In the genomic region with DNA sequence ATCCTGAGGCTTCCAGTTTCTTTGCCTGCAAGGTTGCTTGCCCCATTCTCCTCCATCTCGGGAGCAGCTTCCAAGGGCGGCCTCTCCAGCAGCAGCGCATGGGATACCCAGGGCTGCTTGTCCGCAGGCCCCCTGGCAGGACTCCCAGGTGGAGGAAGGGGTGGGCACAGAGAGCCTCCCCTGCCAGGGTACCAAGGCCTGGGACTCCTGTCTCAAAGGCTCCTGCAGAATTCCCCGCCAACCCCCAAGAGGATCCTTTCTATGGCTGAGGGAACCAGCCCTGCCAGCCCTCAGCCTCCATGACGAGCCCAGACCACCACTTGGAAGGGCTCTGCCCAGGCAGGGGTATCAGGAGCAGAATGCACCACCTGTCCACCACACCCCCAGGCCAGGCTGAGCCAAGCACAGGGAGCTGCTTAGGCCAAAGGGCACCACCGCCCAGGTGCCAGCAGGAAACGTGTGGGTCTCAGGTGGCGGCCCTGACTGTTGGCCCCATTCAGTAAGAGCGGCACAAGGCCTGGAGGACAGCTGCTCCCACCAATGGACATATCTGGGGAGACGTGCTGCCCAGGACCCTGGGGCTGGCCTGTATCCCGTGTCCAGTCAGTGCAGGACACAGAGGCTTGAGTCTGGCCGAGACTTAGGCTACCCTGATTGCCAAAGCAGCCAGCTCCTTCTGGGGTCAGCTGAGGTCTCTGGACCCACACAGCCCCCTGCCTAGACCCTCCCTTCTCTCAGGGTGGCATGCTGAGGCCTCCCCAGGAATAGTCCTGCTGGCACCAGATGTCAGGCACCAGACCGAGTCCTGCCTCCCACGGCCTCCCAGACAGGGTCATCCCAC, we compare ENCODE assay signal across 18 cellular contexts.
"Had no signal": no experiment of that assay in that cellular context is flagged by ENCODE, and none has a peak within 500 bp of the region (broad histone marks: within the 10 kb centered on the region; RNA-seq: fewer than 3 reads in every experiment).

No MANE protein-coding gene starts in this region.

- H3K4me3 Mint-ChIP-seq: activated CD4-positive, alpha-beta memory T cell treated with anti-CD3 and anti-CD28 coated beads, Interleukin-2, amount 10 ng/mL, durations not matched to agents 7 days and 5 days; activated naive CD4-positive, alpha-beta T cell treated with anti-CD3 and anti-CD28 coated beads for 36 hours; activated T-helper 17 cell treated with anti-CD3 and anti-CD28 coated beads, Interleukin-2, amount 50 U/mL, for 72 hours; natural killer cell treated with Interleukin-12 subunit alpha and Interleukin-12 subunit beta and Interleukin-15 and Interleukin-18, amount 100 ng/mL, for 72 hours; stimulated activated naive CD8-positive, alpha-beta T cell treated with anti-CD3 and anti-CD28 coated beads, Interleukin-15, amount 100 ng/mL, for 72 hours; T-helper 2 cell treated with Interferon-gamma antibody and Interleukin-4, amounts not matched to agents 5 μg/mL and 100 μg/mL, for 36 hours; type B pancreatic cell had no signal

- H3K27ac Mint-ChIP-seq: activated CD4-positive, alpha-beta memory T cell treated with anti-CD3 and anti-CD28 coated beads, Interleukin-2, amount 10 ng/mL, durations not matched to agents 7 days and 5 days; activated naive CD4-positive, alpha-beta T cell treated with anti-CD3 and anti-CD28 coated beads for 36 hours; activated T-helper 17 cell treated with anti-CD3 and anti-CD28 coated beads, Interleukin-2, amount 50 U/mL, for 72 hours; natural killer cell treated with Interleukin-12 subunit alpha and Interleukin-12 subunit beta and Interleukin-15 and Interleukin-18, amount 100 ng/mL, for 72 hours; stimulated activated naive CD8-positive, alpha-beta T cell treated with anti-CD3 and anti-CD28 coated beads, Interleukin-15, amount 100 ng/mL, for 72 hours; T-helper 2 cell treated with Interferon-gamma antibody and Interleukin-4, amounts not matched to agents 5 μg/mL and 100 μg/mL, for 36 hours; type B pancreatic cell had no signal

- H3K4me1 Mint-ChIP-seq: activated CD4-positive, alpha-beta memory T cell treated with anti-CD3 and anti-CD28 coated beads, Interleukin-2, amount 10 ng/mL, durations not matched to agents 7 days and 5 days; activated T-helper 17 cell treated with anti-CD3 and anti-CD28 coated beads, Interleukin-2, amount 50 U/mL, for 72 hours; stimulated activated naive CD8-positive, alpha-beta T cell treated with anti-CD3 and anti-CD28 coated beads, Interleukin-15, amount 100 ng/mL, for 72 hours had no signal

- H3K9me3 ChIP-seq: ascending aorta had no signal

- H3K36me3 ChIP-seq: ascending aorta had no signal

- H3K9me3 Mint-ChIP-seq: activated CD4-positive, alpha-beta memory T cell treated with anti-CD3 and anti-CD28 coated beads, Interleukin-2, amount 10 ng/mL, durations not matched to agents 7 days and 5 days; activated naive CD4-positive, alpha-beta T cell treated with anti-CD3 and anti-CD28 coated beads for 36 hours; activated T-helper 17 cell treated with anti-CD3 and anti-CD28 coated beads, Interleukin-2, amount 50 U/mL, for 72 hours; natural killer cell treated with Interleukin-12 subunit alpha and Interleukin-12 subunit beta and Interleukin-15 and Interleukin-18, amount 100 ng/mL, for 72 hours; stimulated activated naive CD8-positive, alpha-beta T cell treated with anti-CD3 and anti-CD28 coated beads, Interleukin-15, amount 100 ng/mL, for 72 hours; T-helper 2 cell treated with Interferon-gamma antibody and Interleukin-4, amounts not matched to agents 5 μg/mL and 100 μg/mL, for 36 hours; type B pancreatic cell had no signal

- H3K27ac ChIP-seq: ascending aorta, SK-N-MC had no signal

- FAIRE-seq: endometrium, frontal cortex, TTC549 had no signal

- H3K36me3 Mint-ChIP-seq: natural killer cell treated with Interleukin-12 subunit alpha and Interleukin-12 subunit beta and Interleukin-15 and Interleukin-18, amount 100 ng/mL, for 72 hours; type B pancreatic cell had no signal

- H3K27me3 ChIP-seq: ascending aorta had no signal

- H3K4me3 ChIP-seq: ascending aorta, SK-N-MC had no signal

- DNase-seq: activated CD4-positive, alpha-beta memory T cell treated with anti-CD3 and anti-CD28 coated beads, Interleukin-2, amount 10 ng/mL, durations not matched to agents 7 days and 5 days; activated CD4-positive, alpha-beta T cell treated with anti-CD3 and anti-CD28 coated beads for 4 hours; activated naive CD4-positive, alpha-beta T cell treated with anti-CD3 and anti-CD28 coated beads for 36 hours; activated T-cell treated with anti-CD3 and anti-CD28 coated beads, Interleukin-2, amount 50 U/mL, for 1 hour; cortex of kidney; retina; stimulated activated CD4-positive, alpha-beta T cell treated with anti-CD3 and anti-CD28 coated beads, Interleukin-15, amount 100 ng/mL, for 24 hours; stimulated activated CD4-positive, alpha-beta T cell treated with anti-CD3 and anti-CD28 coated beads, Interleukin-2, amount 100 ng/mL, for 48 hours; stimulated activated naive CD8-positive, alpha-beta T cell treated with anti-CD3 and anti-CD28 coated beads, Interleukin-15, amount 100 ng/mL, for 72 hours had no signal

- ATAC-seq: activated T-helper 17 cell treated with anti-CD3 and anti-CD28 coated beads, Interleukin-2, amount 50 U/mL, for 72 hours; natural killer cell treated with Interleukin-12 subunit alpha and Interleukin-12 subunit beta and Interleukin-15 and Interleukin-18, amount 100 ng/mL, for 72 hours; stimulated activated naive CD8-positive, alpha-beta T cell treated with anti-CD3 and anti-CD28 coated beads, Interleukin-15, amount 100 ng/mL, for 72 hours had no signal
